11 cellular contexts compared by ENCODE assay signal in the genomic region with DNA sequence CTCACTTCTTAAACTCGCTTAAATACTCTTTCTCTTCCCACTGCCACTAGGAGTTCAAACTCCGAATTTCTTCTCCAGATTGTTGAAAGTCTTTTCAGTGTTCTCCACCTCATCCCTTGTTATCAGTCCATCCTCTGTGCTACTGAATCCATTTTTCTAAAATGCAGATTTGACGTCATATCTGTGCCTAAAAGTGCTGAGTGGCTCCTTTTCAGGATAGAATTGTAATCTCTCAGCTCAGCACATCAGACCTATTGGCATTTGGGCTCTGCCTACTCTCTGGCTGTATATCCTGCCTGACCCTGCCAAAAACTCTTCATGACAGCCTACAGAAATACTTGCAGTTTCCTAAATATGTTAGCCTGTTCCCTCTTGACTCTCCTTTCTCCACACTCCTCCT. TPM values are rescaled to one million over a fixed set of nuclear protein-coding genes. Genes with fewer than 3 reads are reported as not detected.
DNase-seq lines count a peak whose midpoint lies in the region; ATAC-seq and TF ChIP-seq lines count a peak whose summit lies in the region.
"Had no signal": no experiment of that assay in that cellular context is flagged by ENCODE, and none has a peak within 500 bp of the region (broad histone marks: within the 10 kb centered on the region; RNA-seq: fewer than 3 reads in every experiment).

No MANE protein-coding gene starts in this region.

- H3K36me3 ChIP-seq in SK-N-MC (ENCODE audit: insufficient read depth, low read length): no peaks in the 10 kb centered on the region
- no peaks in the 10 kb centered on the region for H3K36me3 ChIP-seq in endocrine pancreas (ENCODE audit: control insufficient read depth, insufficient read depth, low read length)
- H3K36me3 ChIP-seq in parathyroid adenoma (ENCODE audit: control insufficient read depth, insufficient read depth, low read length): no peaks in the 10 kb centered on the region
- H3K36me3 ChIP-seq in GM23248 (ENCODE audit: low read depth): no peaks in the 10 kb centered on the region
- peaks cover 0 to 24% (median 0%) of the 10 kb centered on the region in 9 donors for H3K36me3 ChIP-seq in heart right ventricle

- H3K4me1 ChIP-seq in endocrine pancreas (ENCODE audit: control insufficient read depth, insufficient read depth, low read length) (no peaks in the 10 kb centered on the region), parathyroid adenoma (peaks cover 11% of the 10 kb centered on the region), GM23248 (ENCODE audit: insufficient read depth) (peaks cover 3% of the 10 kb centered on the region; the same call in 1 of the 2 replicates), heart right ventricle (peaks cover 0 to 67% (median 13%) of the 10 kb centered on the region in 9 donors)

- no peaks in the 10 kb centered on the region for H3K9me3 Mint-ChIP-seq in T-helper 2 cell treated with Interferon-gamma antibody and Interleukin-4, amounts not matched to agents 5 μg/mL and 100 μg/mL, for 36 hours

- H3K27me3 ChIP-seq in endocrine pancreas (ENCODE audit: control insufficient read depth, insufficient read depth, low read length): no peaks in the 10 kb centered on the region
- H3K27me3 ChIP-seq in parathyroid adenoma (ENCODE audit: control insufficient read depth, insufficient read depth, low read length): no peaks in the 10 kb centered on the region
- H3K27me3 ChIP-seq in GM23248 (replicated peaks; ENCODE audit: insufficient read depth): no peaks in the 10 kb centered on the region
- no peaks in the 10 kb centered on the region for H3K27me3 ChIP-seq in heart right ventricle

- TF ChIP-seq CTCF in parathyroid adenoma (IDR thresholded peaks at IDR 0.05) (no peak), heart right ventricle (IDR thresholded peaks at IDR 0.05) (no peak)

- H3K4me3 ChIP-seq in SK-N-MC (no peak overlapping the region; the same call in 1 of the 2 replicates), endocrine pancreas (ENCODE audit: control insufficient read depth, insufficient read depth, low read length) (peak overlapping the region; percentile 76), parathyroid adenoma (ENCODE audit: low read depth, low read length) (no peak overlapping the region), GM23248 (no peak overlapping the region), heart right ventricle (no peak overlapping the region)

- H3K9me3 ChIP-seq in SK-N-MC (ENCODE audit: low read depth, low read length) (no peaks in the 10 kb centered on the region), endocrine pancreas (ENCODE audit: control insufficient read depth, low read length) (no peaks in the 10 kb centered on the region), parathyroid adenoma (ENCODE audit: control insufficient read depth, low read length) (no peaks in the 10 kb centered on the region), GM23248 (ENCODE audit: low read depth) (no peaks in the 10 kb centered on the region), heart right ventricle (no peaks in the 10 kb centered on the region)

- DNase-seq in T-helper 2 cell treated with Interferon-gamma antibody and Interleukin-4, amounts not matched to agents 5 μg/mL and 100 μg/mL, for 36 hours (ENCODE audit: low spot score): no peak
- no peak for DNase-seq in T-helper 2 cell
- DNase-seq in SK-N-MC (ENCODE audit: low read depth, low spot score): no peak
- no peak for DNase-seq in GM23248
- DNase-seq in Right ventricle myocardium superior: no peak
- no peak for DNase-seq in heart right ventricle
- DNase-seq: 8988T; NCI-H1694 treated with DMSO at 0.1 percent for 48 hours; stimulated activated CD4-positive, alpha-beta T cell treated with anti-CD3 and anti-CD28 coated beads, Interleukin-12 subunit alpha, Interleukin-12 subunit beta, amount 100 ng/mL, for 4 hours had no signal

- H2AFZ ChIP-seq in parathyroid adenoma (peak overlapping the region; percentile 98), GM23248 (no peak overlapping the region)

- H3K27me3 Mint-ChIP-seq in T-helper 2 cell treated with Interferon-gamma antibody and Interleukin-4, amounts not matched to agents 5 μg/mL and 100 μg/mL, for 36 hours (ENCODE audit: low read depth): no peaks in the 10 kb centered on the region

- no peak overlapping the region for H3K4me2 ChIP-seq in parathyroid adenoma (ENCODE audit: low read length)
- H3K4me2 ChIP-seq in GM23248 (ENCODE audit: unreplicated experiment): no peak overlapping the region

- H4K20me1 ChIP-seq in GM23248 (ENCODE audit: insufficient read depth): no peaks in the 10 kb centered on the region

- H3K79me2 ChIP-seq in parathyroid adenoma (peaks cover 8% of the 10 kb centered on the region), GM23248 (ENCODE audit: insufficient read depth) (peaks cover 5% of the 10 kb centered on the region; the same call in 1 of the 2 replicates)

- H3K4me1 Mint-ChIP-seq in T-helper 2 cell treated with Interferon-gamma antibody and Interleukin-4, amounts not matched to agents 5 μg/mL and 100 μg/mL, for 36 hours (ENCODE audit: low read depth): peaks cover 43% of the 10 kb centered on the region

- H3F3A ChIP-seq in GM23248 (ENCODE audit: insufficient read depth): no peaks in the 10 kb centered on the region

- H3K36me3 Mint-ChIP-seq in T-helper 2 cell treated with Interferon-gamma antibody and Interleukin-4, amounts not matched to agents 5 μg/mL and 100 μg/mL, for 36 hours (ENCODE audit: low read depth): peaks cover 11% of the 10 kb centered on the region

- H3K4me3 Mint-ChIP-seq in T-helper 2 cell treated with Interferon-gamma antibody and Interleukin-4, amounts not matched to agents 5 μg/mL and 100 μg/mL, for 36 hours: peak overlapping the region; percentile 79

- H3K9ac ChIP-seq in SK-N-MC (ENCODE audit: insufficient read length) (peak overlapping the region; percentile 18), endocrine pancreas (ENCODE audit: control insufficient read depth, insufficient read depth, low read length) (no peak overlapping the region), parathyroid adenoma (no peak overlapping the region), GM23248 (no peak overlapping the region)

- intact Hi-C loops in Right ventricle myocardium superior (cut with DNase I): no loop called here
- intact Hi-C loops in heart right ventricle (cut with DNase I): no loop called here

- ATAC-seq in Right ventricle myocardium superior (ENCODE audit: poor library complexity) (no peak), heart right ventricle (no peak)

- H3K9me2 ChIP-seq in GM23248 (ENCODE audit: insufficient read depth): no peaks in the 10 kb centered on the region

- peak overlapping the region; percentile 88 for H3K27ac Mint-ChIP-seq in T-helper 2 cell treated with Interferon-gamma antibody and Interleukin-4, amounts not matched to agents 5 μg/mL and 100 μg/mL, for 36 hours

- in situ Hi-C loops in GM23248 (cut with MboI): no loop called here

- no peak overlapping the region for H3K27ac ChIP-seq in SK-N-MC
- no peak overlapping the region for H3K27ac ChIP-seq in parathyroid adenoma
- no peak overlapping the region for H3K27ac ChIP-seq in GM23248
- H3K27ac ChIP-seq in heart right ventricle: peak overlapping the region in 1 of 10 donors; percentile 100

- 92 to 93% methylated on average over 3 of the region's 3 CpGs for WGBS in GM23248 (ENCODE audit: low coverage in 1 of 2, low lambda C conversion rate in 2 of 2, missing lambda C conversion rate in 2 of 2), 2 experiments
- WGBS in heart right ventricle, 2 donors: 92 to 93% methylated on average over 3 of the region's 3 CpGs

RNA-seq across cellular contexts. Expression of gene RABGGTA, which starts 1.0 kb away (rescaled TPM):
- total RNA-seq in GM23248 (2014; rRNA removed; shearing (Covaris generic)): 18.0 and 34.9 TPM in 2 replicates
- polyA plus RNA-seq in GM23248 (2016; fragmentation: Nextera tagmentation; extraction: Ambion mirVana) (29.3 and 30.5 TPM in 2 replicates), heart right ventricle (10 to 100 TPM; 30.6 to 37.9 TPM)
- total RNA-seq in Right ventricle myocardium superior (20.3 TPM), heart right ventricle (10 to 100 TPM; 17.4 to 30.0 (median 19.6) TPM)

RNA-seq across cellular contexts. Expression of gene TGM1, which starts 9.5 kb away (rescaled TPM):
- 0.25 and 1.3 TPM in 2 replicates for total RNA-seq in GM23248 (2014; rRNA removed; shearing (Covaris generic))
- polyA plus RNA-seq in GM23248 (2016; fragmentation: Nextera tagmentation; extraction: Ambion mirVana): 0.34 TPM in 1 of 2 replicates, not detected in the other
- total RNA-seq in Right ventricle myocardium superior: 1.1 TPM
- 1 to 10 TPM in 1 of 10 donors, under 1 TPM in 9; 0.17 to 2.2 (median 0.65) TPM for total RNA-seq in heart right ventricle
- under 1 TPM; 0.51 to 0.87 TPM for polyA plus RNA-seq in heart right ventricle

RNA-seq across cellular contexts. Expression of gene DHRS1, which starts 27.1 kb away (rescaled TPM):
- total RNA-seq in GM23248 (2014; rRNA removed; shearing (Covaris generic)): 12.8 and 32.1 TPM in 2 replicates
- 31.0 and 34.7 TPM in 2 replicates for polyA plus RNA-seq in GM23248 (2016; fragmentation: Nextera tagmentation; extraction: Ambion mirVana)
- total RNA-seq in Right ventricle myocardium superior: 5.2 TPM
- total RNA-seq in heart right ventricle: 10 to 100 TPM in 4 of 10 donors, 1 to 10 TPM in 6; 6.9 to 11.1 (median 9.0) TPM
- 10 to 100 TPM in 1 of 2 donors, 1 to 10 TPM in 1; 8.5 to 11.6 TPM for polyA plus RNA-seq in heart right ventricle

RNA-seq across cellular contexts. Expression of gene NOP9, which starts 27.2 kb away (rescaled TPM):
- 19.3 and 23.7 TPM in 2 replicates for total RNA-seq in GM23248 (2014; rRNA removed; shearing (Covaris generic))
- polyA plus RNA-seq in GM23248 (2016; fragmentation: Nextera tagmentation; extraction: Ambion mirVana) (2.5 and 2.6 TPM in 2 replicates), heart right ventricle (10 to 100 TPM; 10.7 to 10.8 TPM)
- total RNA-seq in Right ventricle myocardium superior (23.4 TPM), heart right ventricle (10 to 100 TPM; 22.0 to 31.9 (median 27.3) TPM)

RNA-seq across cellular contexts. Expression of gene TINF2, which starts 30.0 kb away (rescaled TPM):
- 32.5 and 41.2 TPM in 2 replicates for total RNA-seq in GM23248 (2014; rRNA removed; shearing (Covaris generic))
- polyA plus RNA-seq in GM23248 (2016; fragmentation: Nextera tagmentation; extraction: Ambion mirVana) (43.6 and 52.4 TPM in 2 replicates), heart right ventricle (10 to 100 TPM; 19.3 to 44.0 TPM)
- total RNA-seq in Right ventricle myocardium superior (28.7 TPM), heart right ventricle (10 to 100 TPM; 36.8 to 56.4 (median 40.5) TPM)
